9 cellular contexts compared by ENCODE assay signal in genomic region chr1:11736746-11737639, GRCh38. TPM values are rescaled to one million over a fixed set of nuclear protein-coding genes. Genes with fewer than 3 reads are reported as not detected.
DNase-seq lines count a peak whose midpoint lies in the region; ATAC-seq, FAIRE-seq and TF ChIP-seq lines count a peak whose summit lies in the region.
"Had no signal": no experiment of that assay in that cellular context is flagged by ENCODE, and none has a peak within 500 bp of the region (broad histone marks: within the 10 kb centered on the region; RNA-seq: fewer than 3 reads in every experiment).

No MANE protein-coding gene starts in this region.

- H3K27me3 ChIP-seq in HUES64 (ENCODE audit: insufficient read depth, low read length) (no peaks in the 10 kb centered on the region), bronchial epithelial cell (ENCODE audit: control insufficient read depth, insufficient read depth, low read length) (no peaks in the 10 kb centered on the region), small intestine (ENCODE audit: control insufficient read depth in 2 of 2, insufficient read depth in 2 of 2, low read length in 2 of 2) (no peaks in the 10 kb centered on the region)

- no peak for TF ChIP-seq CTCF in bronchial epithelial cell (IDR thresholded peaks at IDR 0.05; ENCODE audit: insufficient read depth, low read length, severe bottlenecking)

- DNase-seq in GM03348 (ENCODE audit: low spot score) (peak; percentile 79), SKM-1 treated with dmso at 0.1 percent for 144 hours (lab: John Stamatoyannopoulos, UW; ENCODE audit: unreplicated experiment) (peak; percentile 91), bronchial epithelial cell (ENCODE audit: low read depth) (peak; percentile 99), iris pigment epithelial cell (ENCODE audit: low read depth) (peak; percentile 91), small intestine (peak; percentile 30), NCI-H1930 (lab: John Stamatoyannopoulos, UW) (no peak)

- H3K36me3 ChIP-seq in HUES64 (ENCODE audit: insufficient read depth, low read length), result no peaks in the 10 kb centered on the region
- peaks cover 1% of the 10 kb centered on the region for H3K36me3 ChIP-seq in bronchial epithelial cell (ENCODE audit: control insufficient read depth, insufficient read depth, low read length)
- H3K36me3 ChIP-seq in small intestine (ENCODE audit: control insufficient read depth in 2 of 2, insufficient read depth in 2 of 2, low read length in 2 of 2), result no peaks in the 10 kb centered on the region

- peak overlapping the region; percentile 91 for H3K27ac ChIP-seq in HUES64 (ENCODE audit: low read depth, low read length)
- peak overlapping the region in 1 of 2 donors; percentile 92 for H3K27ac ChIP-seq in small intestine (ENCODE audit: low read depth in 1 of 2, low read length in 1 of 2)

- WGBS in HUES64, result 17% methylated on average over 14 of the region's 15 CpGs
- WGBS in small intestine, 3 donors, result 12 to 15% (median 15%) methylated on average over 15 of the region's 15 CpGs

- no peak for FAIRE-seq in bronchial epithelial cell (lab: Jason Lieb, UNC)
- no peak for FAIRE-seq in small intestine (lab: Jason Lieb, UNC)

- no peak for ATAC-seq in GM18861 (IDR thresholded peaks at IDR 0.05; ENCODE audit: unreplicated experiment)

- H3K9me3 ChIP-seq in HUES64 (ENCODE audit: insufficient read depth, low read depth, low read length) (no peaks in the 10 kb centered on the region), small intestine (ENCODE audit: control insufficient read depth, low read depth) (no peaks in the 10 kb centered on the region)

- H3K4me1 ChIP-seq in HUES64 (ENCODE audit: insufficient read depth, low read length) (peaks cover 23% of the 10 kb centered on the region), small intestine (ENCODE audit: control insufficient read depth in 2 of 2, insufficient read depth in 1 of 2, low read depth in 1 of 2, low read length in 1 of 2) (peaks cover 0 to 7% of the 10 kb centered on the region in 2 donors)

- H3K9ac ChIP-seq in HUES64 (ENCODE audit: low read depth, low read length), result peak overlapping the region; percentile 80

- peak overlapping the region; percentile 78 for H3K4me3 ChIP-seq in HUES64 (ENCODE audit: low read length)
- peak overlapping the region; percentile 99 for H3K4me3 ChIP-seq in bronchial epithelial cell (ENCODE audit: low read depth, low read length)
- peak overlapping the region; percentile 47 to 74 for H3K4me3 ChIP-seq in small intestine (ENCODE audit: low read depth in 1 of 2, low read length in 2 of 2)

RNA-seq across cellular contexts. Expression of gene AGTRAP, which starts 1.1 kb away (rescaled TPM):
- polyA plus RNA-seq in HUES64 (2013, experiment 1 of 2), result 43.9 TPM
- 50.5 TPM for polyA plus RNA-seq in HUES64 (2013, experiment 2 of 2)
- total RNA-seq in bronchial epithelial cell, result 48.4 and 55.3 TPM in 2 replicates
- polyA plus RNA-seq in small intestine, result 10 to 100 TPM in 1 of 3 donors, 1 to 10 TPM in 2; 5.6 to 54.9 (median 9.5) TPM

RNA-seq across cellular contexts. Expression of gene C1orf167, which starts 25.0 kb away (rescaled TPM):
- 0.85 TPM for polyA plus RNA-seq in HUES64 (2013, experiment 1 of 2)
- 0.76 TPM for polyA plus RNA-seq in HUES64 (2013, experiment 2 of 2)
- total RNA-seq in bronchial epithelial cell, result not detected in 2 replicates
- polyA plus RNA-seq in small intestine, result 1 to 10 TPM; 1.3 to 2.4 (median 1.4) TPM
- total RNA-seq: glomerular endothelial cell had no signal

RNA-seq across cellular contexts. Expression of gene DRAXIN, which starts 45.5 kb away (rescaled TPM):
- polyA plus RNA-seq in HUES64 (2013, experiment 1 of 2), result 20.7 TPM
- 19.1 TPM for polyA plus RNA-seq in HUES64 (2013, experiment 2 of 2)
- total RNA-seq in bronchial epithelial cell, result not detected in 2 replicates
- polyA plus RNA-seq in small intestine, result under 1 TPM in 1 of 3 donors, not detected in 2; 0.07 TPM

RNA-seq across cellular contexts. Expression of gene MAD2L2, which starts 56.0 kb away (rescaled TPM):
- polyA plus RNA-seq in HUES64 (2013, experiment 1 of 2), result 213 TPM
- 198 TPM for polyA plus RNA-seq in HUES64 (2013, experiment 2 of 2)
- total RNA-seq in bronchial epithelial cell, result 41.6 and 44.5 TPM in 2 replicates
- 10 to 100 TPM; 17.2 to 34.6 (median 25.4) TPM for polyA plus RNA-seq in small intestine

Comparison
In these comparisons a context has a peak if more than half of its experiments do, and no peak if none do; other contexts are left out.
1. DNase-seq: peak in GM03348 (single experiment), SKM-1 treated with dmso at 0.1 percent for 144 hours (single experiment), bronchial epithelial cell (single experiment), iris pigment epithelial cell (single experiment) and small intestine (single experiment); none in NCI-H1930 (0 of 2).
2. Peak in every context shown above with its lines, with median percentiles within 50 percentile points of each other: H3K4me3 ChIP-seq.